ENCODE assay signal across 9 cellular contexts in genomic region chr1:156435551-156436318, GRCh38.
DNase-seq lines count a peak whose midpoint lies in the region; ATAC-seq and TF ChIP-seq lines count a peak whose summit lies in the region.
"Had no signal": no experiment of that assay in that cellular context is flagged by ENCODE, and none has a peak within 500 bp of the region (broad histone marks: within the 10 kb centered on the region; RNA-seq: fewer than 3 reads in every experiment).

No MANE protein-coding gene starts in this region.

- no peak overlapping the region for H2BK15ac ChIP-seq in neuronal stem cell (ENCODE audit: low read length)

- no peak overlapping the region for H4K91ac ChIP-seq in neuronal stem cell (ENCODE audit: low read depth, low read length, poor library complexity)

- peak overlapping the region; percentile 39 for H2AK5ac ChIP-seq in neuronal stem cell (ENCODE audit: low read depth, low read length)

- H3K4me3 ChIP-seq in NT2/D1 (ENCODE audit: insufficient read length, low read depth) = peak overlapping the region; percentile 8
- no peak overlapping the region for H3K4me3 ChIP-seq in neuronal stem cell (ENCODE audit: low read length in 2 of 2)

- H2BK5ac ChIP-seq in neuronal stem cell (ENCODE audit: low read length) = no peak overlapping the region

- H3K4me2 ChIP-seq in neuronal stem cell (ENCODE audit: insufficient read depth, low read length, poor library complexity, severe bottlenecking) = peak overlapping the region; percentile 38

- no peak overlapping the region for H3K4ac ChIP-seq in neuronal stem cell (ENCODE audit: low read length)

- no peak overlapping the region for H3K27ac ChIP-seq in neuronal stem cell (replicated peaks; ENCODE audit: low read length)
- no peak overlapping the region for H3K27ac ChIP-seq in foreskin keratinocyte

- peak overlapping the region; percentile 86 for H3K18ac ChIP-seq in neuronal stem cell (ENCODE audit: low read length)

- H3K36me3 ChIP-seq in NT2/D1 (ENCODE audit: insufficient read depth, insufficient read length, low read length) (no peaks in the 10 kb centered on the region), neuronal stem cell (replicated peaks in 1 of 2; ENCODE audit: control insufficient read depth in 2 of 2, insufficient read depth in 2 of 2, low read length in 2 of 2) (no peaks in the 10 kb centered on the region)

- peak overlapping the region; percentile 56 to 90 for H3K4me3 Mint-ChIP-seq in effector memory CD8-positive, alpha-beta T cell

- no CpG with 5 or more reads among the region's 84 CpGs for WGBS in neuronal stem cell (ENCODE audit: extremely low coverage in 2 of 2, insufficient read length in 2 of 2, insufficient replicate concordance in 1 of 2), 2 donors

- peaks cover 98 to 100% of the 10 kb centered on the region in 2 donors for H3K27me3 Mint-ChIP-seq in effector memory CD8-positive, alpha-beta T cell

- peak overlapping the region; percentile 52 for H3K9ac ChIP-seq in NT2/D1 (ENCODE audit: insufficient read length, low read depth)
- peak overlapping the region; percentile 33 for H3K9ac ChIP-seq in neuronal stem cell (ENCODE audit: low read depth, low read length, poor library complexity)

- peak; percentile 44 for ATAC-seq in effector memory CD8-positive, alpha-beta T cell (replicated peaks)
- ATAC-seq in GM19395 (IDR thresholded peaks at IDR 0.05; ENCODE audit: unreplicated experiment) (no peak), foreskin keratinocyte (no peak)

- peaks cover 16% of the 10 kb centered on the region for H3K4me1 ChIP-seq in NT2/D1 (ENCODE audit: insufficient read depth, insufficient read length)
- peaks cover 0 to 22% of the 10 kb centered on the region in 2 donors for H3K4me1 ChIP-seq in neuronal stem cell (ENCODE audit: control insufficient read depth in 2 of 2, insufficient read depth in 1 of 2, low read depth in 1 of 2, low read length in 2 of 2)
- H3K4me1 ChIP-seq in foreskin keratinocyte = no peaks in the 10 kb centered on the region

- no peak overlapping the region for H3K14ac ChIP-seq in neuronal stem cell (ENCODE audit: low read length)

- H2BK120ac ChIP-seq in neuronal stem cell (ENCODE audit: low read depth, low read length) = no peak overlapping the region

- peak; percentile 34 for DNase-seq in CD1c-positive myeloid dendritic cell (ENCODE audit: extremely low spot score)
- no peak for DNase-seq in NT2/D1 (ENCODE audit: low read depth, low spot score)
- no peak for DNase-seq in effector memory CD8-positive, alpha-beta T cell
- no peak for DNase-seq in neuronal stem cell (ENCODE audit: low spot score)
- no peak for DNase-seq in middle frontal gyrus (ENCODE audit: extremely low spot score, low spot score)
- DNase-seq in foreskin keratinocyte = no peak
- DNase-seq in NCI-H2227 (lab: John Stamatoyannopoulos, UW; ENCODE audit: unreplicated experiment) = no peak
- DNase-seq: NCI-H2029 had no signal

- TF ChIP-seq CTCF in foreskin keratinocyte (conservative IDR thresholded peaks at IDR 0.05) = no peak

- H3K79me1 ChIP-seq in neuronal stem cell (ENCODE audit: low read depth, low read length) = no peaks in the 10 kb centered on the region

- peak overlapping the region; percentile 56 for H3K23ac ChIP-seq in neuronal stem cell (ENCODE audit: low read depth, low read length, poor library complexity)

- H3K36me3 Mint-ChIP-seq in effector memory CD8-positive, alpha-beta T cell (ENCODE audit: insufficient read depth) = no peaks in the 10 kb centered on the region

- H2AFZ ChIP-seq in neuronal stem cell (ENCODE audit: low read length) = peak overlapping the region; percentile 74

- no peak overlapping the region for H4K8ac ChIP-seq in neuronal stem cell (ENCODE audit: low read depth, low read length)

- H3K9me3 Mint-ChIP-seq in effector memory CD8-positive, alpha-beta T cell = no peaks in the 10 kb centered on the region

- H3K27ac Mint-ChIP-seq in effector memory CD8-positive, alpha-beta T cell = peak overlapping the region in 1 of 2 donors; percentile 39

- H3K9me3 ChIP-seq in NT2/D1 (ENCODE audit: insufficient read depth, low read length) = no peaks in the 10 kb centered on the region
- H3K9me3 ChIP-seq in neuronal stem cell (replicated peaks in 1 of 2; ENCODE audit: control insufficient read depth in 2 of 2, insufficient read depth in 1 of 2, low read depth in 1 of 2, low read length in 2 of 2) = peaks cover 0 to 2% of the 10 kb centered on the region in 2 donors

- no peak overlapping the region for H2BK12ac ChIP-seq in neuronal stem cell (ENCODE audit: low read length)

- peaks cover 20 to 27% of the 10 kb centered on the region in 2 donors for H3K4me1 Mint-ChIP-seq in effector memory CD8-positive, alpha-beta T cell (ENCODE audit: low read depth in 2 of 2)

- H3K27me3 ChIP-seq in NT2/D1 (ENCODE audit: insufficient read depth, insufficient read length) = peaks cover 96% of the 10 kb centered on the region
- H3K27me3 ChIP-seq in neuronal stem cell (ENCODE audit: control insufficient read depth in 3 of 3, insufficient read depth in 3 of 3, low read depth in 1 of 3, low read length in 3 of 3) = peaks cover 40 to 99% (median 84%) of the 10 kb centered on the region in 3 experiments
- peaks cover 98% of the 10 kb centered on the region for H3K27me3 ChIP-seq in foreskin keratinocyte
